In genomic region chr5:54217826-54218503, GRCh38 we compare ENCODE assay signal across 8 cellular contexts.
DNase-seq lines count a peak whose midpoint lies in the region; ATAC-seq, FAIRE-seq and TF ChIP-seq lines count a peak whose summit lies in the region.

No MANE protein-coding gene starts in this region.

- peak; percentile 61 for ATAC-seq in GM21717 (IDR thresholded peaks at IDR 0.05; ENCODE audit: unreplicated experiment)
- peak; percentile 62 for ATAC-seq in gastroesophageal sphincter
- no peak for ATAC-seq in GM19397 (IDR thresholded peaks at IDR 0.05; ENCODE audit: unreplicated experiment)
- no peak for ATAC-seq in GM18520 (IDR thresholded peaks at IDR 0.05; ENCODE audit: unreplicated experiment)

- H3K9ac ChIP-seq in parathyroid adenoma = no peak overlapping the region

- no peaks in the 10 kb centered on the region for H3K79me2 ChIP-seq in parathyroid adenoma

- H3K9me3 ChIP-seq in gastroesophageal sphincter = no peaks in the 10 kb centered on the region
- H3K9me3 ChIP-seq in parathyroid adenoma (ENCODE audit: control insufficient read depth, low read length) = no peaks in the 10 kb centered on the region

- 50 to 53% methylated on average over 8 of the region's 8 CpGs for WGBS in gastroesophageal sphincter (ENCODE audit: low coverage in 1 of 2), 2 donors

- no peak overlapping the region for H3K27ac ChIP-seq in gastroesophageal sphincter
- no peak overlapping the region for H3K27ac ChIP-seq in parathyroid adenoma

- peak; percentile 79 for DNase-seq in DMS114 treated with DMSO at 0.1 percent for 48 hours (lab: John Stamatoyannopoulos, UW; ENCODE audit: unreplicated experiment)
- DNase-seq in NCI-H146 treated with DMSO at 0.1 percent for 48 hours (lab: John Stamatoyannopoulos, UW; ENCODE audit: unreplicated experiment) = peak; percentile 70

- H3K4me1 ChIP-seq in gastroesophageal sphincter (peaks cover 0 to 18% (median 0%) of the 10 kb centered on the region in 3 donors), parathyroid adenoma (no peaks in the 10 kb centered on the region)

- H3K36me3 ChIP-seq in gastroesophageal sphincter (no peaks in the 10 kb centered on the region), parathyroid adenoma (ENCODE audit: control insufficient read depth, insufficient read depth, low read length) (no peaks in the 10 kb centered on the region)

- no peaks in the 10 kb centered on the region for H3K27me3 ChIP-seq in gastroesophageal sphincter
- H3K27me3 ChIP-seq in parathyroid adenoma (ENCODE audit: control insufficient read depth, insufficient read depth, low read length) = no peaks in the 10 kb centered on the region

- H2AFZ ChIP-seq in parathyroid adenoma = no peak overlapping the region

- peak; percentile 86 for FAIRE-seq in TTC549 (lab: Jason Lieb, UNC)

- TF ChIP-seq POLR2A in gastroesophageal sphincter (IDR thresholded peaks at IDR 0.05) = no peak

- TF ChIP-seq EP300 in gastroesophageal sphincter (IDR thresholded peaks at IDR 0.05) = no peak

- peak; percentile 62 to 84 (median 69) for TF ChIP-seq CTCF in gastroesophageal sphincter (IDR thresholded peaks at IDR 0.05)
- peak; percentile 61 for TF ChIP-seq CTCF in parathyroid adenoma (IDR thresholded peaks at IDR 0.05)

- no peak overlapping the region for H3K4me2 ChIP-seq in parathyroid adenoma (ENCODE audit: low read length)

- H3K4me3 ChIP-seq in gastroesophageal sphincter = no peak overlapping the region
- no peak overlapping the region for H3K4me3 ChIP-seq in parathyroid adenoma (ENCODE audit: low read depth, low read length)

Comparison
In these comparisons a context has a peak if more than half of its experiments do, and no peak if none do; other contexts are left out.
1. ATAC-seq: peak in GM21717 (single experiment) and gastroesophageal sphincter (single experiment); none in GM19397 (single experiment) and GM18520 (single experiment).